ENCODE assay signal across 10 cellular contexts in the genomic region with DNA sequence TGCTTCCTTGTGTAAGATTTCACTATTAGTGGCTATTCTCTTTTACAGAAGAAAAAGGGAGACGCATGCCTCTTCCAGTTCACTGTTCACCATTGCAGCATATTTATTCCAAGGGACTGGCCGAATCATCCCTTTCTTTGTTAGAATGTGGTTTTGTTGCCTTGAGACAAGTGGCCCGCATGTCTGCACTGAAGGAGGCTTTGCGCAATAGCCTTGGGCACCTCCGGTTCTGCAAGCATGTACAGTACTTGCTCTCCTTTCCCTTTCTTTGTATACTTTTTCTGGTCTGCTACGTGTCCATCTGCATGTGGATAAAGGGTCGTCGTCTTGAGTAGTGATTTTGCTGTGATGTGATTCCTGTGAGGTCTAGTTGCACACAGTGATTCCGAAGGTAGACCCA. TPM values are rescaled to one million over a fixed set of nuclear protein-coding genes. Genes with fewer than 3 reads are reported as not detected.
DNase-seq lines count a peak whose midpoint lies in the region; ATAC-seq, FAIRE-seq and TF ChIP-seq lines count a peak whose summit lies in the region.
"Had no signal": no experiment of that assay in that cellular context is flagged by ENCODE, and none has a peak within 500 bp of the region (broad histone marks: within the 10 kb centered on the region; RNA-seq: fewer than 3 reads in every experiment).

No MANE protein-coding gene starts in this region.

- H3K27ac ChIP-seq in heart right ventricle = peak overlapping the region in 6 of 10 donors; percentile 64 to 91 (median 77)
- no peak overlapping the region for H3K27ac ChIP-seq in K562 (ENCODE audit: extremely low read depth, low read depth, low read length)
- H3K27ac ChIP-seq in right lobe of liver = peak overlapping the region; percentile 78 to 91 (median 83)

- H4K20me1 ChIP-seq in K562 (replicated peaks; ENCODE audit: control insufficient read depth, insufficient read depth, low read length) = 0 out of 2 replicates have a peak, but pooled peaks cover 5% of the 10 kb centered on the region

- no peak overlapping the region for H3K4me3 ChIP-seq in heart right ventricle
- no peak overlapping the region for H3K4me3 ChIP-seq in K562
- no peak overlapping the region for H3K4me3 ChIP-seq in right lobe of liver

- no peak for TF ChIP-seq EP300 in K562 (IDR thresholded peaks at IDR 0.05; ENCODE audit: low read length)

- H3K9me1 ChIP-seq in K562 (ENCODE audit: control insufficient read depth, insufficient read depth, low read length) = no peaks in the 10 kb centered on the region

- no peak overlapping the region for H3K9ac ChIP-seq in K562 (ENCODE audit: insufficient read depth in 1 of 2, low read depth in 2 of 2, low read length in 2 of 2)

- intact Hi-C loops in heart right ventricle (cut with DNase I) (loop anchor here in 1 of 10 donors (5.0 kb wide), 1 partner anchor 39 kb away; no protein-coding TSS in a partner anchor), left cardiac atrium (cut with DNase I) (no loop called here), K562 (cut with micrococcal nuclease) (no loop called here), right lobe of liver (cut with DNase I) (loop anchor here in 1 of 2 donors (10.0 kb wide), 1 partner anchor 54 kb away; no protein-coding TSS in a partner anchor)

- peaks cover 52% of the 10 kb centered on the region for H3K79me2 ChIP-seq in K562 (ENCODE audit: control insufficient read depth, insufficient read depth, low read length)

- BruUV-seq in K562 (replicated peaks; lab: Mats Ljungman, UMichigan) = no TSS peak

- no peak for DNase-seq in heart right ventricle
- no peak for DNase-seq in left cardiac atrium
- DNase-seq in K562 (ENCODE audit: extremely low read depth in 1 of 4, low spot score in 3 of 4) = no peak
- DNase-seq in right lobe of liver = no peak
- DNase-seq in NCI-H2227 (lab: John Stamatoyannopoulos, UW; ENCODE audit: unreplicated experiment) = no peak
- DNase-seq in NCI-H187 (lab: John Stamatoyannopoulos, UW) = no peak
- DNase-seq: activated CD8-positive, alpha-beta memory T cell treated with anti-CD3 and anti-CD28 coated beads, Interleukin-2, amount 10 ng/mL, durations not matched to agents 7 days and 5 days; NCI-H146 had no signal

- H3K9me3 ChIP-seq in heart right ventricle (no peaks in the 10 kb centered on the region), K562 (replicated peaks; ENCODE audit: control insufficient read depth, insufficient read depth, low read depth, low read length) (no peaks in the 10 kb centered on the region), right lobe of liver (no peaks in the 10 kb centered on the region)

- no peak for TF ChIP-seq CTCF in heart right ventricle (IDR thresholded peaks at IDR 0.05)
- no peak for TF ChIP-seq CTCF in K562 (IDR thresholded peaks at IDR 0.05 in 2 of 3, conservative IDR thresholded peaks at IDR 0.05 in 1 of 3; ENCODE audit: insufficient read depth in 2 of 3, low read depth in 1 of 3, low read length in 3 of 3)
- TF ChIP-seq CTCF in right lobe of liver (IDR thresholded peaks at IDR 0.05) = no peak

- FAIRE-seq in K562 (lab: Jason Lieb, UNC) = no peak

- no peaks in the 10 kb centered on the region for H3K36me3 ChIP-seq in heart right ventricle
- no peaks in the 10 kb centered on the region for H3K36me3 ChIP-seq in K562 (ENCODE audit: control insufficient read depth, insufficient read depth, low read length)
- H3K36me3 ChIP-seq in right lobe of liver = no peaks in the 10 kb centered on the region

- CTCF ChIA-PET in K562 (lab: Yijun Ruan, JAX; ENCODE audit: low intra/inter-chr PET ratio) = no interaction called here

- H2AFZ ChIP-seq in K562 (ENCODE audit: low read depth, low read length) = no peak overlapping the region

- in situ Hi-C loops in K562 (cut with MboI) = no loop called here

- H3K4me1 ChIP-seq in heart right ventricle = peaks cover 16 to 69% (median 52%) of the 10 kb centered on the region in 9 donors
- peaks cover 10 to 34% of the 10 kb centered on the region in 2 experiments; a peak in 4 of 5 replicates for H3K4me1 ChIP-seq in K562 (replicated peaks in 1 of 2; ENCODE audit: control insufficient read depth in 2 of 2, insufficient read depth in 2 of 2, low read length in 2 of 2)
- H3K4me1 ChIP-seq in right lobe of liver = peaks cover 0 to 66% (median 22%) of the 10 kb centered on the region in 4 donors

- H3K27me3 ChIP-seq in heart right ventricle (no peaks in the 10 kb centered on the region), K562 (ENCODE audit: control insufficient read depth in 2 of 2, insufficient read depth in 2 of 2, low read length in 2 of 2) (no peaks in the 10 kb centered on the region), right lobe of liver (no peaks in the 10 kb centered on the region)

- 83 to 90% methylated on average over 9 of the region's 9 CpGs for WGBS in heart right ventricle, 2 donors
- WGBS in K562 (ENCODE audit: insufficient coverage, low coverage, missing lambda C conversion rate) = 55% methylated on average over 9 of the region's 9 CpGs
- WGBS in right lobe of liver (ENCODE audit: insufficient coverage, low coverage, low lambda C conversion rate, missing lambda C conversion rate) = 50% methylated on average over 9 of the region's 9 CpGs

- no peak overlapping the region for H3K4me2 ChIP-seq in K562 (ENCODE audit: insufficient read depth, low read length)

- no peak for TF ChIP-seq RAD21 in K562 (CRISPR knock-in tag; conservative IDR thresholded peaks at IDR 0.05 in 1 of 2, IDR thresholded peaks at IDR 0.05 in 1 of 2)

- no peak for ATAC-seq in heart right ventricle
- ATAC-seq in left cardiac atrium = no peak
- no peak for ATAC-seq in K562
- no peak for ATAC-seq in right lobe of liver
- no peak for ATAC-seq in GM18907 (IDR thresholded peaks at IDR 0.05; ENCODE audit: unreplicated experiment)
- ATAC-seq in GM19455 (IDR thresholded peaks at IDR 0.05; ENCODE audit: unreplicated experiment) = no peak
- ATAC-seq: activated CD8-positive, alpha-beta memory T cell treated with anti-CD3 and anti-CD28 coated beads, Interleukin-2, amount 10 ng/mL, durations not matched to agents 7 days and 5 days had no signal

- TF ChIP-seq POLR2A in K562 (conservative IDR thresholded peaks at IDR 0.05) (no peak), right lobe of liver (IDR thresholded peaks at IDR 0.05) (no peak)

- POLR2A ChIA-PET in K562 (lab: Yijun Ruan, JAX) = interaction anchor here (0.6 to 0.9 kb wide), 2 partner anchors 8 to 12 kb away, joined by 3 read pairs; no protein-coding TSS in a partner anchor

TF ChIP-seq in K562, 482 proteins besides CTCF, POLR2A, EP300 and RAD21:
- peak; percentile 69 for TF ChIP-seq CEBPG (CRISPR knock-in tag; IDR thresholded peaks at IDR 0.05)
- peak; percentile 78 to 86 for TF ChIP-seq CEBPG (tag; conservative IDR thresholded peaks at IDR 0.05 in 1 of 2, IDR thresholded peaks at IDR 0.05 in 1 of 2)
- TF ChIP-seq CEBPB (tag; IDR thresholded peaks at IDR 0.05) = peak; percentile 95
- TF ChIP-seq EP400 (IDR thresholded peaks at IDR 0.05) = no peak
- no peak for TF ChIP-seq HEY1 (CRISPR knock-in tag; IDR thresholded peaks at IDR 0.05; ENCODE audit: borderline replicate concordance)
TF ChIP-seq in K562: peak in this region for 2.

RNA-seq across cellular contexts. Expression of gene FLNB, which starts 43.0 kb away (rescaled TPM):
- total RNA-seq in heart right ventricle (10 to 100 TPM; 27.4 to 61.8 (median 38.6) TPM), left cardiac atrium (10 to 100 TPM; 28.0 to 94.4 TPM), K562 (2014; rRNA removed) (27.6 and 37.5 TPM in 2 replicates), K562 (2014; rRNA removed; fragmentation: Illumina TruSeq; extraction: Trizol) (22.5 and 25.6 TPM in 2 replicates), K562 (2015; rRNA removed; fragmentation: Illumina TruSeq; extraction: Trizol) (27.4 and 27.9 TPM in 2 replicates), K562 (2021) (43.3 and 48.1 TPM in 2 replicates), right lobe of liver (100 to 1,000 TPM in 2 of 6 experiments, 10 to 100 TPM in 4; 48.4 to 109 (median 97.8) TPM)
- polyA plus RNA-seq in heart right ventricle (10 to 100 TPM; 35.0 to 65.3 TPM), K562 (2011; rRNA removed) (20.3 and 27.7 TPM in 2 replicates), K562 (2014; fragmentation: Illumina TruSeq; extraction: Trizol) (32.2 and 33.4 TPM in 2 replicates), K562 (2014; fragmentation: Nextera tagmentation; extraction: Ambion mirVana) (10 to 100 TPM in 1 of 2 experiments, 1 to 10 TPM in 1; 9.4 to 13.0 TPM), K562 (2014; rRNA removed) (17.0 and 19.0 TPM in 2 replicates)
- 104 and 176 TPM in 2 replicates for total RNA-seq in K562 (2011; cell fraction: chromatin; rRNA removed; ENCODE audit: low replicate concordance)
- total RNA-seq in K562 (2011; cell fraction: nucleolus; rRNA removed) = 86.7 and 89.5 TPM in 2 replicates
- total RNA-seq in K562 (2011; cell fraction: nucleoplasm; rRNA removed) = 74.4 and 75.0 TPM in 2 replicates
- 18.4 and 30.1 TPM in 2 replicates for polyA plus RNA-seq in K562 (2011; cell fraction: cytosol; rRNA removed)
- 111 and 183 TPM in 2 replicates for polyA plus RNA-seq in K562 (2011; cell fraction: nucleus; rRNA removed)
- 37.0 and 76.9 TPM in 2 replicates for polyA plus RNA-seq in K562 (2012)
- 75.9 and 104 TPM in 2 replicates for polyA minus RNA-seq in K562 (2011; rRNA and poly(A)+ RNA removed)
- polyA minus RNA-seq in K562 (2011; cell fraction: cytosol; rRNA and poly(A)+ RNA removed) = 66.1 and 94.5 TPM in 2 replicates
- polyA minus RNA-seq in K562 (2011; cell fraction: nucleus; rRNA and poly(A)+ RNA removed) = 56.8 and 166 TPM in 2 replicates
